ENCODE assay signal across 9 cellular contexts in the genomic region with DNA sequence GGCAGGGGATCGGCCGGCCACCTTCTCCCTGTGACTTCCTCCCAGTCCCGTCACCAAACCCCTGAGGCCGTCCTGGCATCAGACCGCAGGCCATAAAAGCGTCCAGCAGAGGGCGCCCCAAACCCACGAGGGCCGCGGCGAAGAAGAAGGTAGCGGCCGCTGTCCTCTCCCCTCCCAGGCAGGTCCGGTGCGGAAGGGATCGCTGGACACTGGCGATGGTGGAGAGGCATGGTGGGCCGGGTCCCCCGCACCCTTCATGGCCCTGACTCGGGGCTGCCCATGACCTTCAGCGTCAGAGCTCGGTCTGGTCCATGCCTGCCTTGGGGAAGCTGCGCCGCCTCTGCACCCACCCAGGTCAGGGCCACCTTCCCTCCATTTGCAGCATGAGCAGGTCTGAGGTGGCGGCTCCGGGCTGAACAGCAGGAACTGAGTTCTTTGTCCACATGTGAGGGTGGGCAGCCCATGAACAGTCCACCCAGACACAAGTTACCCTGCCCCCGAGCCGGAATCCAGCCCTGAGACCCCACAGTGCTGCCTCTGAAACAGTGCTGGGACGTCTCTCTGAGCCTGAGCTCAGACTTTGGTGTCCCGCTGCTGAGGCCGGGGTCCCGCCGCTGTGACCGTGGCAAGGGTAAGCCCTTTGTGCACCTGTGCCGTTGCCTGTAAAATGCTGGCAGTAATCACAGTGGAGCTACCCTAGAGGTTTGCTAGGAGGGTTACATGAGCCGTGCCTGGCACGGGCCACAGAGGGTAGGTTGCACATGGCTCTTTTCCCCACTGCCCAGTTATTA. TPM values are rescaled to one million over a fixed set of nuclear protein-coding genes. Genes with fewer than 3 reads are reported as not detected.
DNase-seq lines count a peak whose midpoint lies in the region; ATAC-seq and TF ChIP-seq lines count a peak whose summit lies in the region.
"Had no signal": no experiment of that assay in that cellular context is flagged by ENCODE, and none has a peak within 500 bp of the region (broad histone marks: within the 10 kb centered on the region; RNA-seq: fewer than 3 reads in every experiment).

No MANE protein-coding gene starts in this region.

- H3K79me2 ChIP-seq in fibroblast of lung (ENCODE audit: control insufficient read depth, insufficient read depth, low read length) = no peaks in the 10 kb centered on the region

- peak overlapping the region in 1 of 4 experiments; percentile 14 for H3K4me3 ChIP-seq in fibroblast of lung (replicated peaks in 1 of 4; ENCODE audit: control extremely low read depth in 1 of 4, insufficient read depth in 1 of 4, low read depth in 3 of 4, low read length in 4 of 4)

- ATAC-seq in GM21367 (IDR thresholded peaks at IDR 0.05; ENCODE audit: unreplicated experiment) (peak; percentile 75), natural killer cell (peak; percentile 88 to 96 (median 95))
- ATAC-seq in activated T-cell treated with anti-CD3 and anti-CD28 coated beads, Interleukin-2, amount 50 U/mL, for 4 hours = peak; percentile 93 to 95
- peak; percentile 92 for ATAC-seq in stimulated activated effector memory CD8-positive, alpha-beta T cell treated with anti-CD3 and anti-CD28 coated beads, Interleukin-12 subunit alpha, Interleukin-12 subunit beta, amount 100 ng/mL, for 72 hours

- peaks cover 7% of the 10 kb centered on the region for H3K4me1 ChIP-seq in fibroblast of lung (ENCODE audit: control insufficient read depth, extremely low read depth, insufficient read depth, low read length)

- no peaks in the 10 kb centered on the region for H3K36me3 Mint-ChIP-seq in activated T-cell treated with anti-CD3 and anti-CD28 coated beads, Interleukin-2, amount 50 U/mL, for 4 hours (ENCODE audit: insufficient read depth)
- no peaks in the 10 kb centered on the region for H3K36me3 Mint-ChIP-seq in natural killer cell
- no peaks in the 10 kb centered on the region for H3K36me3 Mint-ChIP-seq in stimulated activated effector memory CD8-positive, alpha-beta T cell treated with anti-CD3 and anti-CD28 coated beads, Interleukin-12 subunit alpha, Interleukin-12 subunit beta, amount 100 ng/mL, for 72 hours

- peak overlapping the region; percentile 8 for H3K4me3 Mint-ChIP-seq in activated T-cell treated with anti-CD3 and anti-CD28 coated beads, Interleukin-2, amount 50 U/mL, for 4 hours
- no peak overlapping the region for H3K4me3 Mint-ChIP-seq in natural killer cell
- peak overlapping the region; percentile 36 for H3K4me3 Mint-ChIP-seq in stimulated activated effector memory CD8-positive, alpha-beta T cell treated with anti-CD3 and anti-CD28 coated beads, Interleukin-12 subunit alpha, Interleukin-12 subunit beta, amount 100 ng/mL, for 72 hours
- H3K4me3 Mint-ChIP-seq: T-helper 1 cell treated with Interleukin-12 subunit alpha and Interleukin-12 subunit beta and Interleukin-4 antibody, amounts not matched to agents 30 μg/mL and 1 μg/mL, for 36 hours had no signal

- no peaks in the 10 kb centered on the region for H3K4me1 Mint-ChIP-seq in activated T-cell treated with anti-CD3 and anti-CD28 coated beads, Interleukin-2, amount 50 U/mL, for 4 hours (ENCODE audit: low read depth)
- H3K4me1 Mint-ChIP-seq in natural killer cell = peaks cover 0 to 8% of the 10 kb centered on the region in 2 donors
- peaks cover under 1% of the 10 kb centered on the region for H3K4me1 Mint-ChIP-seq in stimulated activated effector memory CD8-positive, alpha-beta T cell treated with anti-CD3 and anti-CD28 coated beads, Interleukin-12 subunit alpha, Interleukin-12 subunit beta, amount 100 ng/mL, for 72 hours

- H3K9me3 ChIP-seq in fibroblast of lung (ENCODE audit: control insufficient read depth, insufficient read depth, low read depth, low read length) = no peaks in the 10 kb centered on the region

- peak overlapping the region; percentile 2 for H3K9ac ChIP-seq in fibroblast of lung (ENCODE audit: insufficient read depth, low read length)

- peak overlapping the region in 1 of 2 donors; percentile 36 for H3K27ac Mint-ChIP-seq in natural killer cell
- no peak overlapping the region for H3K27ac Mint-ChIP-seq in stimulated activated effector memory CD8-positive, alpha-beta T cell treated with anti-CD3 and anti-CD28 coated beads, Interleukin-12 subunit alpha, Interleukin-12 subunit beta, amount 100 ng/mL, for 72 hours
- H3K27ac Mint-ChIP-seq: T-helper 1 cell treated with Interleukin-12 subunit alpha and Interleukin-12 subunit beta and Interleukin-4 antibody, amounts not matched to agents 30 μg/mL and 1 μg/mL, for 36 hours had no signal

- no peaks in the 10 kb centered on the region for H3K36me3 ChIP-seq in fibroblast of lung (ENCODE audit: control insufficient read depth, insufficient read depth, low read length)

- no peaks in the 10 kb centered on the region for H4K20me1 ChIP-seq in fibroblast of lung (ENCODE audit: control insufficient read depth, extremely low read depth, insufficient read depth, low read length)

- no peaks in the 10 kb centered on the region for H3K27me3 ChIP-seq in fibroblast of lung (ENCODE audit: control insufficient read depth, insufficient read depth, low read length)

- intact Hi-C loops in natural killer cell (cut with micrococcal nuclease) = loop anchor here (1.0 to 5.0 kb wide), 4 partner anchors 229 to 334 kb away; no protein-coding TSS in a partner anchor

- TF ChIP-seq CTCF in fibroblast of lung (conservative IDR thresholded peaks at IDR 0.05 in 1 of 2, IDR thresholded peaks at IDR 0.05 in 1 of 2; ENCODE audit: low read depth in 1 of 2, low read length in 2 of 2) = peak; percentile 83 to 87
- peak; percentile 98 for TF ChIP-seq CTCF in natural killer cell (IDR thresholded peaks at IDR 0.05)

- no peaks in the 10 kb centered on the region for H3K27me3 Mint-ChIP-seq in activated T-cell treated with anti-CD3 and anti-CD28 coated beads, Interleukin-2, amount 50 U/mL, for 4 hours (ENCODE audit: low read depth)
- no peaks in the 10 kb centered on the region for H3K27me3 Mint-ChIP-seq in natural killer cell (ENCODE audit: low read depth in 2 of 2)

- DNase-seq in CD1c-positive myeloid dendritic cell (ENCODE audit: extremely low spot score) = peak; percentile 92
- peak; percentile 95 for DNase-seq in HuH-7.5 (ENCODE audit: low spot score)
- DNase-seq in activated T-cell treated with anti-CD3 and anti-CD28 coated beads, Interleukin-2, amount 50 U/mL, for 4 hours = peak; percentile 82
- DNase-seq in fibroblast of lung (ENCODE audit: low read depth in 2 of 2) = peak; percentile 59 to 60
- DNase-seq in natural killer cell = peak; percentile 83
- DNase-seq in stimulated activated effector memory CD8-positive, alpha-beta T cell treated with anti-CD3 and anti-CD28 coated beads, Interleukin-12 subunit alpha, Interleukin-12 subunit beta, amount 100 ng/mL, for 72 hours (ENCODE audit: low spot score in 2 of 2) = peak; percentile 91 to 93

- peak overlapping the region; percentile 71 for H3K4me2 ChIP-seq in fibroblast of lung (ENCODE audit: extremely low read depth, insufficient read depth, low read length)

- no peak overlapping the region for H3K27ac ChIP-seq in fibroblast of lung (ENCODE audit: insufficient read depth, low read length)

- peaks cover 4% of the 10 kb centered on the region for H3K9me3 Mint-ChIP-seq in activated T-cell treated with anti-CD3 and anti-CD28 coated beads, Interleukin-2, amount 50 U/mL, for 4 hours
- no peaks in the 10 kb centered on the region for H3K9me3 Mint-ChIP-seq in natural killer cell
- H3K9me3 Mint-ChIP-seq in stimulated activated effector memory CD8-positive, alpha-beta T cell treated with anti-CD3 and anti-CD28 coated beads, Interleukin-12 subunit alpha, Interleukin-12 subunit beta, amount 100 ng/mL, for 72 hours = no peaks in the 10 kb centered on the region
- H3K9me3 Mint-ChIP-seq: T-helper 1 cell treated with Interleukin-12 subunit alpha and Interleukin-12 subunit beta and Interleukin-4 antibody, amounts not matched to agents 30 μg/mL and 1 μg/mL, for 36 hours had no signal

- H2AFZ ChIP-seq in fibroblast of lung (ENCODE audit: low read length) = peak overlapping the region; percentile 39

TF ChIP-seq in PFSK-1, 5 proteins besides CTCF, POLR2A, EP300 and RAD21:
- TF ChIP-seq, protein P1, sequence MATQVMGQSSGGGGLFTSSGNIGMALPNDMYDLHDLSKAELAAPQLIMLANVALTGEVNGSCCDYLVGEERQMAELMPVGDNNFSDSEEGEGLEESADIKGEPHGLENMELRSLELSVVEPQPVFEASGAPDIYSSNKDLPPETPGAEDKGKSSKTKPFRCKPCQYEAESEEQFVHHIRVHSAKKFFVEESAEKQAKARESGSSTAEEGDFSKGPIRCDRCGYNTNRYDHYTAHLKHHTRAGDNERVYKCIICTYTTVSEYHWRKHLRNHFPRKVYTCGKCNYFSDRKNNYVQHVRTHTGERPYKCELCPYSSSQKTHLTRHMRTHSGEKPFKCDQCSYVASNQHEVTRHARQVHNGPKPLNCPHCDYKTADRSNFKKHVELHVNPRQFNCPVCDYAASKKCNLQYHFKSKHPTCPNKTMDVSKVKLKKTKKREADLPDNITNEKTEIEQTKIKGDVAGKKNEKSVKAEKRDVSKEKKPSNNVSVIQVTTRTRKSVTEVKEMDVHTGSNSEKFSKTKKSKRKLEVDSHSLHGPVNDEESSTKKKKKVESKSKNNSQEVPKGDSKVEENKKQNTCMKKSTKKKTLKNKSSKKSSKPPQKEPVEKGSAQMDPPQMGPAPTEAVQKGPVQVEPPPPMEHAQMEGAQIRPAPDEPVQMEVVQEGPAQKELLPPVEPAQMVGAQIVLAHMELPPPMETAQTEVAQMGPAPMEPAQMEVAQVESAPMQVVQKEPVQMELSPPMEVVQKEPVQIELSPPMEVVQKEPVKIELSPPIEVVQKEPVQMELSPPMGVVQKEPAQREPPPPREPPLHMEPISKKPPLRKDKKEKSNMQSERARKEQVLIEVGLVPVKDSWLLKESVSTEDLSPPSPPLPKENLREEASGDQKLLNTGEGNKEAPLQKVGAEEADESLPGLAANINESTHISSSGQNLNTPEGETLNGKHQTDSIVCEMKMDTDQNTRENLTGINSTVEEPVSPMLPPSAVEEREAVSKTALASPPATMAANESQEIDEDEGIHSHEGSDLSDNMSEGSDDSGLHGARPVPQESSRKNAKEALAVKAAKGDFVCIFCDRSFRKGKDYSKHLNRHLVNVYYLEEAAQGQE (IDR thresholded peaks at IDR 0.05; ENCODE audit: insufficient read depth in 1 of 2, low read depth in 2 of 2, low read length in 2 of 2) = 0 out of 4 replicates have a peak, but pooled peaks of 1 of the 2 experiments have one; percentile 21
- no peak for TF ChIP-seq TAF1 (IDR thresholded peaks at IDR 0.05; ENCODE audit: borderline replicate concordance, insufficient read depth, low read length)
- TF ChIP-seq FOXP2 (optimal IDR thresholded peaks at IDR 0.05; ENCODE audit: borderline replicate concordance, extremely low read depth, extremely low read length, insufficient read depth) = peak; percentile 50

RNA-seq across cellular contexts. Expression of a gene that starts 40.8 kb away (rescaled TPM):
- polyA plus RNA-seq in PFSK-1 (2012; ENCODE audit: insufficient read length, low read depth) = 49.6 TPM
- total RNA-seq in activated T-cell treated with anti-CD3 and anti-CD28 coated beads, Interleukin-2, amount 50 U/mL, for 4 hours = 10 to 100 TPM; 20.8 to 23.5 (median 21.9) TPM
- 2.8 and 5.1 TPM in 2 replicates for total RNA-seq in fibroblast of lung
- 1.9 and 3.5 TPM in 2 replicates for polyA plus RNA-seq in fibroblast of lung
- 9.2 and 12.4 TPM in 2 replicates for polyA plus RNA-seq in fibroblast of lung (2012)
- polyA minus RNA-seq in fibroblast of lung (ENCODE audit: low replicate concordance) = 24.9 and 28.8 TPM in 2 replicates
- 100 to 1,000 TPM in 1 of 3 donors, 10 to 100 TPM in 2; 88.2 to 115 (median 91.5) TPM for total RNA-seq in natural killer cell
